Comparison of ENCODE assay signal across 19 cellular contexts in the genomic region with DNA sequence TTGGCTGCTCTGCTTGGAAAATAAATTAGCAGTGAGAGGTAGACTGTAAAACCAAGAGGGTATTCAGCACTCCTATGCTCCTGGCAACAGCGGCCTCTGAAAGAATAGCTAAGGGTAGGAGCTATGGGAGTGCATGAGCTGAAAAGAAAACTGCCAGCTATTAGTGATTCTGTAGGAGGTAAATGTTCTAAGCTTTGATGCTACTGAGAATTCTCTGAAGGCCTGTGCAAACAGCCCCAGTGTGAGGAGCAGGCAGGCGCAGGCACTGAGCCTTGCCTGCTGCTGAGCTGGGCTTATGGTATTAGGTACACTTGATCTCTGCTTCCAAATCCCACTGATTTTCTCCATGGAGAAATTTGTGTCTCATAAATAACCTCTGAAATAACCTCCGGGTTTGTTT.
DNase-seq lines count a peak whose midpoint lies in the region; ATAC-seq, FAIRE-seq and TF ChIP-seq lines count a peak whose summit lies in the region.
"Had no signal": no experiment of that assay in that cellular context is flagged by ENCODE, and none has a peak within 500 bp of the region (broad histone marks: within the 10 kb centered on the region; RNA-seq: fewer than 3 reads in every experiment).

No MANE protein-coding gene starts in this region.

- no peaks in the 10 kb centered on the region for H3K36me3 ChIP-seq in mammary epithelial cell (ENCODE audit: insufficient read depth, low read length)
- H3K36me3 ChIP-seq: BE2C had no signal

- no peaks in the 10 kb centered on the region for H3K9me3 ChIP-seq in mammary epithelial cell (replicated peaks; ENCODE audit: insufficient read depth, low read length)
- H3K9me3 ChIP-seq: BE2C had no signal

- no peak overlapping the region for H3K27ac ChIP-seq in mammary epithelial cell (ENCODE audit: insufficient read depth, low read depth, low read length)
- H3K27ac ChIP-seq: C4-2B had no signal

- DNase-seq in D721Med (ENCODE audit: insufficient read length, low spot score): peak; percentile 12
- no peak for DNase-seq in WTC11 (ENCODE audit: low spot score)
- DNase-seq in head of caudate nucleus: peak in 28 of 42 donors; percentile 2 to 69 (median 35)
- DNase-seq in putamen (ENCODE audit: low spot score): peak; percentile 65
- DNase-seq in mammary epithelial cell: no peak
- DNase-seq: BE2C; CD4-positive, alpha-beta memory T cell; DMS153; DMS79 treated with DMSO at 0.1 percent for 48 hours; EL; GOT3; H9 had no signal

- H3K27me3 Mint-ChIP-seq in WTC11 (ENCODE audit: low read depth): no peaks in the 10 kb centered on the region

- H3K4me1 Mint-ChIP-seq in WTC11: peaks cover 3% of the 10 kb centered on the region
- H3K4me1 Mint-ChIP-seq: CD4-positive, alpha-beta memory T cell; H9 had no signal

- no peak overlapping the region for H3K27ac Mint-ChIP-seq in WTC11
- H3K27ac Mint-ChIP-seq: CD4-positive, alpha-beta memory T cell; H9 had no signal

- peak; percentile 87 for FAIRE-seq in D721Med (lab: Jason Lieb, UNC)
- FAIRE-seq: A204.1, G401.6, GM12891, HepG2 had no signal

- dilution Hi-C loops in mammary epithelial cell (cut with HindIII; ENCODE audit: low sequenced_read_pairs): no loop called here

- no peaks in the 10 kb centered on the region for H3K9me3 Mint-ChIP-seq in WTC11
- H3K9me3 Mint-ChIP-seq: H9 had no signal

- H3K4me3 Mint-ChIP-seq in WTC11: no peak overlapping the region
- H3K4me3 Mint-ChIP-seq: CD4-positive, alpha-beta memory T cell; H9 had no signal

- H3K4me2 ChIP-seq in mammary epithelial cell (ENCODE audit: insufficient read depth, low read depth, low read length): no peak overlapping the region

- H3K4me3 ChIP-seq in mammary epithelial cell (replicated peaks in 1 of 3; ENCODE audit: insufficient read depth in 1 of 3, low read depth in 2 of 3, low read length in 3 of 3): no peak overlapping the region

- no peak overlapping the region for H2AFZ ChIP-seq in mammary epithelial cell (ENCODE audit: low read depth, low read length)

- no peaks in the 10 kb centered on the region for H4K20me1 ChIP-seq in mammary epithelial cell (ENCODE audit: insufficient read depth, low read length)

- in situ Hi-C loops in mammary epithelial cell (cut with MboI; ENCODE audit: low sequenced_read_pairs in 2 of 2): no loop called here

- no peaks in the 10 kb centered on the region for H3K36me3 Mint-ChIP-seq in WTC11
- H3K36me3 Mint-ChIP-seq: CD4-positive, alpha-beta memory T cell had no signal

- 75% methylated on average over 3 of the region's 3 CpGs for WGBS in mammary epithelial cell (ENCODE audit: low coverage, missing lambda C conversion rate)

- intact Hi-C loops in head of caudate nucleus (cut with DNase I) (no loop called here), mammary epithelial cell (cut with micrococcal nuclease) (no loop called here)

- H3K4me1 ChIP-seq in mammary epithelial cell (ENCODE audit: insufficient read depth, low read length): no peaks in the 10 kb centered on the region
- H3K4me1 ChIP-seq: BE2C had no signal

- BruUV-seq in mammary epithelial cell (replicated peaks; lab: Mats Ljungman, UMichigan): no TSS peak

- ATAC-seq in WTC11 (peak; percentile 56), HG02623 (IDR thresholded peaks at IDR 0.05; ENCODE audit: unreplicated experiment) (no peak), GM19397 (IDR thresholded peaks at IDR 0.05; ENCODE audit: unreplicated experiment) (no peak)
- ATAC-seq: HepG2 had no signal

- H3K79me2 ChIP-seq in mammary epithelial cell (ENCODE audit: insufficient read depth, low read length): no peaks in the 10 kb centered on the region

- H3K9ac ChIP-seq in mammary epithelial cell (ENCODE audit: insufficient read depth, low read length): no peak overlapping the region

- POLR2A ChIA-PET in WTC11 (lab: Charles Lee): no interaction called here

- no peaks in the 10 kb centered on the region for H3K27me3 ChIP-seq in mammary epithelial cell (ENCODE audit: insufficient read depth, low read length)
- H3K27me3 ChIP-seq: BE2C had no signal

- no peak for TF ChIP-seq CTCF in D721Med (IDR thresholded peaks at IDR 0.05; ENCODE audit: insufficient read depth, missing control alignments)
- TF ChIP-seq CTCF in WTC11 (IDR thresholded peaks at IDR 0.05): no peak
- TF ChIP-seq CTCF in mammary epithelial cell (conservative IDR thresholded peaks at IDR 0.05 in 1 of 2, IDR thresholded peaks at IDR 0.05 in 1 of 2; ENCODE audit: extremely low read depth in 1 of 2, insufficient read depth in 1 of 2, low read depth in 1 of 2, low read length in 2 of 2): no peak

- CTCF ChIA-PET in WTC11 (lab: Charles Lee) (no interaction called here), mammary epithelial cell (lab: Charles Lee; ENCODE audit: low non-redundant PET) (no interaction called here)

TF ChIP-seq in WTC11, 78 proteins besides CTCF, POLR2A, EP300 and RAD21:
- no peak for TF ChIP-seq SP1 (CRISPR knock-in tag; conservative IDR thresholded peaks at IDR 0.05)
- no peak for TF ChIP-seq MXD4 (CRISPR knock-in tag; IDR thresholded peaks at IDR 0.05; ENCODE audit: borderline replicate concordance)
- no peak for TF ChIP-seq HMGXB4 (CRISPR knock-in tag; IDR thresholded peaks at IDR 0.05)
- no peak for TF ChIP-seq ZNF281 (CRISPR knock-in tag; IDR thresholded peaks at IDR 0.05)
- no peak for TF ChIP-seq RORB (CRISPR knock-in tag; IDR thresholded peaks at IDR 0.05)
- no peak for TF ChIP-seq TCF7 (CRISPR knock-in tag; IDR thresholded peaks at IDR 0.05; ENCODE audit: low read depth)
- no peak for TF ChIP-seq ZBTB21 (CRISPR knock-in tag; IDR thresholded peaks at IDR 0.05; ENCODE audit: borderline replicate concordance)
- no peak for TF ChIP-seq PRRX2 (CRISPR knock-in tag; IDR thresholded peaks at IDR 0.05)
- TF ChIP-seq ZNF416 (CRISPR knock-in tag; IDR thresholded peaks at IDR 0.05): no peak
- no peak for TF ChIP-seq FOXJ3 (CRISPR knock-in tag; IDR thresholded peaks at IDR 0.05; ENCODE audit: borderline replicate concordance)
- TF ChIP-seq, protein P1, sequence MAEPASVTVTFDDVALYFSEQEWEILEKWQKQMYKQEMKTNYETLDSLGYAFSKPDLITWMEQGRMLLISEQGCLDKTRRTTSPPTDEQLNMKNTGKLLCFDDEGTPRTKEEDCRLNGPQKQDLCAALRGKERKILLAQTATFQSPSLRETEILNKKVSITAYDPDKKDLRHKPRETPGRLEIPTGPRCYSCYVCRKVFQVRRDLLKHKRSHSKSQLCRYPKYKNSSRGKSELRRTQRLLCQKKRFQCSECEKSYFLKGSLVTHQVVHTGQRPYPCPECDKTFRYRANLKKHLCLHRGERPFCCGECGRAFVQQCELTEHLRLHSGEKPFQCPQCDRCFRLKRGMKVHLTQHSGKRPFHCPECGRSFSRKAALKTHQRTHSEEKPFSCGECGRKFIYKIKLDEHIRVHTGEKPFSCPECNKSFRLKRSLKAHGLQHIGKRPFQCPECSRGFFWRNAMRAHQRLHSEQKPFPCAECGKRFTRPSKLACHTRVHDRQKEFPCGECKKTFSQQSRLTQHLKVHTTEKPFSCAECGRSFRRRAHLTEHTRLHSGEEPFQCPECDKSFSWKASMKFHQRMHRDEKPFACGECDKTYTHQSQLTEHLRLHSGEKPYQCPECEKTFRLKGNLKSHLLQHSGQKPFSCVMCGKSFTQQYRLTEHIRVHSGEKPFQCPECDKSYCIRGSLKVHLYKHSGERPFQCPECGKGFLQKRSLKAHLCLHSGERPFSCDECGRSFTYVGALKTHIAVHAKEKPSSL (CRISPR knock-in tag; conservative IDR thresholded peaks at IDR 0.05): no peak
- no peak for TF ChIP-seq ZNF232 (CRISPR knock-in tag; IDR thresholded peaks at IDR 0.05)
- TF ChIP-seq ETV6 (CRISPR knock-in tag; IDR thresholded peaks at IDR 0.05): no peak

Comparison
In these comparisons a context has a peak if more than half of its experiments do, and no peak if none do; other contexts are left out.
1. DNase-seq: peak in D721Med (single experiment), head of caudate nucleus (28 of 42) and putamen (single experiment); none in WTC11 (single experiment) and mammary epithelial cell (single experiment).